1 cellular context compared by ENCODE assay signal in genomic region chr1:235129774-235130570, GRCh38.
TF ChIP-seq lines count a peak whose summit lies in the region.

No MANE protein-coding gene starts in this region.

TF ChIP-seq in HepG2, 621 proteins besides CTCF, POLR2A, EP300 and RAD21 (continued from another document and continues in another):
- TF ChIP-seq MYPOP (CRISPR knock-in tag; IDR thresholded peaks at IDR 0.05) (no peak), ZNF382 (CRISPR knock-in tag; IDR thresholded peaks at IDR 0.05; ENCODE audit: borderline replicate concordance) (no peak), ZFP1 (CRISPR knock-in tag; IDR thresholded peaks at IDR 0.05) (no peak), ZNF713 (CRISPR knock-in tag; IDR thresholded peaks at IDR 0.05) (no peak), HNF4G (IDR thresholded peaks at IDR 0.05; ENCODE audit: borderline replicate concordance, low read depth, low read length) (no peak), HNF4G (CRISPR knock-in tag; IDR thresholded peaks at IDR 0.05; ENCODE audit: borderline replicate concordance, low read depth) (no peak), EEA1 (CRISPR knock-in tag; IDR thresholded peaks at IDR 0.05; ENCODE audit: borderline replicate concordance) (no peak), TFAP4 (IDR thresholded peaks at IDR 0.05; ENCODE audit: borderline replicate concordance, low read depth) (no peak), ZNF574 (CRISPR knock-in tag; IDR thresholded peaks at IDR 0.05) (no peak), ZNF691 (CRISPR knock-in tag; IDR thresholded peaks at IDR 0.05; ENCODE audit: borderline replicate concordance, low read depth) (0 out of 2 replicates have a peak, but pooled peaks have one; percentile 25), ZNF549 (CRISPR knock-in tag; IDR thresholded peaks at IDR 0.05) (no peak), ZNF616 (CRISPR knock-in tag; IDR thresholded peaks at IDR 0.05; ENCODE audit: low read depth) (no peak), HINFP (CRISPR knock-in tag; IDR thresholded peaks at IDR 0.05; ENCODE audit: low read depth) (no peak), TFDP1 (CRISPR knock-in tag; IDR thresholded peaks at IDR 0.05; ENCODE audit: borderline replicate concordance) (no peak), ZNF468 (CRISPR knock-in tag; IDR thresholded peaks at IDR 0.05) (no peak), SNAPC5 (CRISPR knock-in tag; IDR thresholded peaks at IDR 0.05; ENCODE audit: borderline replicate concordance) (no peak), CEBPB (IDR thresholded peaks at IDR 0.05; ENCODE audit: borderline replicate concordance, low read depth, low read length) (no peak), AGO2 (optimal IDR thresholded peaks at IDR 0.05; ENCODE audit: low read depth, low read length) (no peak), HOXA7 (CRISPR knock-in tag; IDR thresholded peaks at IDR 0.05) (no peak), MEIS2 (CRISPR knock-in tag; IDR thresholded peaks at IDR 0.05) (no peak; the same call in 1 of the 2 replicates), KDM5B (CRISPR knock-in tag; IDR thresholded peaks at IDR 0.05; ENCODE audit: borderline replicate concordance) (no peak), ZNF362 (CRISPR knock-in tag; IDR thresholded peaks at IDR 0.05; ENCODE audit: borderline replicate concordance) (peak; percentile 31; the same call in 1 of the 2 replicates), HDAC1 (CRISPR knock-in tag; IDR thresholded peaks at IDR 0.05) (no peak), TOPORS (CRISPR knock-in tag; IDR thresholded peaks at IDR 0.05) (no peak), ZBTB42 (CRISPR knock-in tag; IDR thresholded peaks at IDR 0.05) (no peak), ZHX1 (CRISPR knock-in tag; IDR thresholded peaks at IDR 0.05; ENCODE audit: low read depth) (no peak), ZFP62 (CRISPR knock-in tag; IDR thresholded peaks at IDR 0.05) (no peak), ZNF329 (CRISPR knock-in tag; IDR thresholded peaks at IDR 0.05; ENCODE audit: low read depth) (no peak), HIVEP1 (CRISPR knock-in tag; IDR thresholded peaks at IDR 0.05) (no peak), ATF7 (IDR thresholded peaks at IDR 0.05) (no peak), ATF7 (CRISPR knock-in tag; IDR thresholded peaks at IDR 0.05) (no peak), MAFF (IDR thresholded peaks at IDR 0.05; ENCODE audit: low read depth, low read length) (no peak), ZNF234 (CRISPR knock-in tag; conservative IDR thresholded peaks at IDR 0.05) (no peak), NR1H2 (CRISPR knock-in tag; IDR thresholded peaks at IDR 0.05; ENCODE audit: borderline replicate concordance, low read depth) (no peak), SIN3B (IDR thresholded peaks at IDR 0.05; ENCODE audit: low read length) (no peak), MEF2D (CRISPR knock-in tag; IDR thresholded peaks at IDR 0.05) (no peak), ZBTB34 (CRISPR knock-in tag; IDR thresholded peaks at IDR 0.05) (no peak), ZMYM2 (CRISPR knock-in tag; IDR thresholded peaks at IDR 0.05) (0 out of 2 replicates have a peak, but pooled peaks have one; percentile 16), TEAD3 (CRISPR knock-in tag; optimal IDR thresholded peaks at IDR 0.05; ENCODE audit: borderline replicate concordance) (peak; percentile 98), ZNF83 (CRISPR knock-in tag; IDR thresholded peaks at IDR 0.05; ENCODE audit: borderline replicate concordance) (no peak), ETV5 (CRISPR knock-in tag; IDR thresholded peaks at IDR 0.05; ENCODE audit: borderline replicate concordance) (peak; percentile 89), ZFY (CRISPR knock-in tag; IDR thresholded peaks at IDR 0.05) (no peak; the same call in 1 of the 2 replicates), RNF2 (conservative IDR thresholded peaks at IDR 0.05; ENCODE audit: low read depth) (no peak), ZNF597 (CRISPR knock-in tag; IDR thresholded peaks at IDR 0.05) (no peak), XRCC5 (optimal IDR thresholded peaks at IDR 0.05; ENCODE audit: low read length) (no peak), NKX3-1 (CRISPR knock-in tag; IDR thresholded peaks at IDR 0.05) (no peak; the same call in 1 of the 2 replicates), MTA1 (CRISPR knock-in tag; IDR thresholded peaks at IDR 0.05; ENCODE audit: borderline replicate concordance) (no peak), ZNF75D (CRISPR knock-in tag; IDR thresholded peaks at IDR 0.05; ENCODE audit: borderline replicate concordance) (no peak), ZNF644 (CRISPR knock-in tag; IDR thresholded peaks at IDR 0.05; ENCODE audit: low read depth) (no peak), ZNF205 (CRISPR knock-in tag; IDR thresholded peaks at IDR 0.05) (no peak), NR0B2 (CRISPR knock-in tag; IDR thresholded peaks at IDR 0.05) (no peak), PAWR (CRISPR knock-in tag; IDR thresholded peaks at IDR 0.05; ENCODE audit: borderline replicate concordance) (no peak), MLLT10 (CRISPR knock-in tag; IDR thresholded peaks at IDR 0.05) (no peak), ATF2 (CRISPR knock-in tag; IDR thresholded peaks at IDR 0.05) (no peak), ZNF510 (CRISPR knock-in tag; IDR thresholded peaks at IDR 0.05; ENCODE audit: low read depth) (no peak)
